Comparison of ENCODE assay signal across 16 cellular contexts in the genomic region with DNA sequence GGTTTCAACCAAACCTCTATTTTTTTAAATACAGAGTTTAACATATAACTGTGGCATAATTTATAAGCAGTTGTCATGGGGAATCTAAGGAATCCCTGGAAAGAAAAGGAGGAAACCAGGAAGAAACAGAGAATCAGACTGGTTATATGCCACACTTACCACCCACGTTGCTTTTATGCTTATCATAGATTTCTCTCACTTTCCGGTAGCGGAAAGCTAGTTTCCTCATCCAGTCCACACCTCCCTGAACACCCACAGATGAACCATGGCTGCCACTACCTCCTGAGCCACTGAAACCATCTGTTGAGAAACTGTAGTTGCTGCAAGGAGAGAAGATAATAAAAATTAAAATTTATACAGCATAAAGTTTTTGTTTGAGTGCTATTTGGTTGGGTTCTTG. TPM values are rescaled to one million over a fixed set of nuclear protein-coding genes. Genes with fewer than 3 reads are reported as not detected.
DNase-seq lines count a peak whose midpoint lies in the region; ATAC-seq and TF ChIP-seq lines count a peak whose summit lies in the region.
"Had no signal": no experiment of that assay in that cellular context is flagged by ENCODE, and none has a peak within 500 bp of the region (broad histone marks: within the 10 kb centered on the region; RNA-seq: fewer than 3 reads in every experiment).

No MANE protein-coding gene starts in this region.

- H3K27ac ChIP-seq in left lung, result peak overlapping the region; percentile 33 to 70
- H3K27ac ChIP-seq: epithelial cell of prostate, pancreas, PC-9 had no signal

- no peak overlapping the region for H3K4me3 Mint-ChIP-seq in activated naive CD8-positive, alpha-beta T cell
- no peak overlapping the region for H3K4me3 Mint-ChIP-seq in WTC11

- H3K4me3 ChIP-seq in left lung, result no peak overlapping the region
- H3K4me3 ChIP-seq: pancreas, PC-9 had no signal

- DNase-seq in stimulated activated CD4-positive, alpha-beta T cell treated with anti-CD3 and anti-CD28 coated beads, Interleukin-12 subunit alpha, Interleukin-12 subunit beta, amount 100 ng/mL, for 4 hours, result peak; percentile 3
- no peak for DNase-seq in stimulated activated CD4-positive, alpha-beta T cell treated with anti-CD3 and anti-CD28 coated beads, Interleukin-2, amount 100 ng/mL, for 48 hours
- DNase-seq in left lung, result no peak
- DNase-seq in WTC11 (ENCODE audit: low spot score), result no peak
- DNase-seq in COR-L47 (lab: John Stamatoyannopoulos, UW), result no peak
- no peak for DNase-seq in HK-2 (ENCODE audit: unreplicated experiment)
- no peak for DNase-seq in NK-92 treated with Interleukin-12 subunit alpha and Interleukin-12 subunit beta, amount 100 ng/mL, for 24 hours (lab: John Stamatoyannopoulos, UW)
- DNase-seq: HCEC 1CT; hypothalamus; mammary epithelial cell; NCI-H446 treated with DMSO at 0.1 percent for 48 hours; pancreas; PC-9; stimulated activated naive CD8-positive, alpha-beta T cell treated with anti-CD3 and anti-CD28 coated beads, Interleukin-15, Interleukin-2, amounts not matched to agents 100 U/mL and 50 U/mL, for 24 hours had no signal

- no peaks in the 10 kb centered on the region for H3K27me3 Mint-ChIP-seq in activated naive CD8-positive, alpha-beta T cell
- H3K27me3 Mint-ChIP-seq in WTC11 (ENCODE audit: low read depth), result no peaks in the 10 kb centered on the region

- CTCF ChIA-PET in WTC11 (lab: Charles Lee), result no interaction called here

- intact Hi-C loops in left lung (cut with DNase I), result no loop called here

- TF ChIP-seq CTCF in left lung (IDR thresholded peaks at IDR 0.05) (no peak), WTC11 (IDR thresholded peaks at IDR 0.05) (no peak)

- H3K9me3 ChIP-seq in left lung, result no peaks in the 10 kb centered on the region
- H3K9me3 ChIP-seq: pancreas had no signal

- no peaks in the 10 kb centered on the region for H3K9me3 Mint-ChIP-seq in activated naive CD8-positive, alpha-beta T cell (ENCODE audit: low read depth)
- H3K9me3 Mint-ChIP-seq in WTC11, result no peaks in the 10 kb centered on the region

- H3K36me3 Mint-ChIP-seq in activated naive CD8-positive, alpha-beta T cell, result peaks cover 20% of the 10 kb centered on the region
- peaks cover 57% of the 10 kb centered on the region for H3K36me3 Mint-ChIP-seq in WTC11

- ATAC-seq in left lung (peak; percentile 36), WTC11 (no peak)
- ATAC-seq: stimulated activated naive CD8-positive, alpha-beta T cell treated with anti-CD3 and anti-CD28 coated beads, Interleukin-15, Interleukin-2, amounts not matched to agents 100 U/mL and 50 U/mL, for 24 hours had no signal

- H3K27ac Mint-ChIP-seq in activated naive CD8-positive, alpha-beta T cell, result peak overlapping the region; percentile 75
- no peak overlapping the region for H3K27ac Mint-ChIP-seq in WTC11

- H3K27me3 ChIP-seq in left lung, result no peaks in the 10 kb centered on the region
- H3K27me3 ChIP-seq: pancreas had no signal

- peaks cover 28% of the 10 kb centered on the region for H3K4me1 Mint-ChIP-seq in activated naive CD8-positive, alpha-beta T cell (ENCODE audit: low read depth)
- no peaks in the 10 kb centered on the region for H3K4me1 Mint-ChIP-seq in WTC11

- POLR2A ChIA-PET in WTC11 (lab: Charles Lee), result no interaction called here

- peaks cover 0 to 33% of the 10 kb centered on the region in 2 donors for H3K4me1 ChIP-seq in left lung
- H3K4me1 ChIP-seq: pancreas had no signal

- H3K36me3 ChIP-seq in left lung, result peaks cover 0 to 80% of the 10 kb centered on the region in 2 donors

TF ChIP-seq in WTC11, 78 proteins besides CTCF, POLR2A, EP300 and RAD21 (continues in another document):
- TF ChIP-seq ZNF532 (CRISPR knock-in tag; IDR thresholded peaks at IDR 0.05; ENCODE audit: borderline replicate concordance) (no peak), PRRX2 (CRISPR knock-in tag; IDR thresholded peaks at IDR 0.05) (no peak), ZNF232 (CRISPR knock-in tag; IDR thresholded peaks at IDR 0.05) (no peak), FOXK1 (CRISPR knock-in tag; IDR thresholded peaks at IDR 0.05) (no peak), CBFB (CRISPR knock-in tag; IDR thresholded peaks at IDR 0.05; ENCODE audit: low read depth) (no peak), ZNF423 (CRISPR knock-in tag; IDR thresholded peaks at IDR 0.05) (no peak), STAT6 (CRISPR knock-in tag; conservative IDR thresholded peaks at IDR 0.05; ENCODE audit: low read depth) (no peak), NR2C2 (CRISPR knock-in tag; IDR thresholded peaks at IDR 0.05) (no peak), TCF7 (CRISPR knock-in tag; IDR thresholded peaks at IDR 0.05; ENCODE audit: low read depth) (no peak), RORB (CRISPR knock-in tag; IDR thresholded peaks at IDR 0.05) (no peak), ESRRA (CRISPR knock-in tag; IDR thresholded peaks at IDR 0.05; ENCODE audit: borderline replicate concordance) (no peak)
- TF ChIP-seq, protein P1, sequence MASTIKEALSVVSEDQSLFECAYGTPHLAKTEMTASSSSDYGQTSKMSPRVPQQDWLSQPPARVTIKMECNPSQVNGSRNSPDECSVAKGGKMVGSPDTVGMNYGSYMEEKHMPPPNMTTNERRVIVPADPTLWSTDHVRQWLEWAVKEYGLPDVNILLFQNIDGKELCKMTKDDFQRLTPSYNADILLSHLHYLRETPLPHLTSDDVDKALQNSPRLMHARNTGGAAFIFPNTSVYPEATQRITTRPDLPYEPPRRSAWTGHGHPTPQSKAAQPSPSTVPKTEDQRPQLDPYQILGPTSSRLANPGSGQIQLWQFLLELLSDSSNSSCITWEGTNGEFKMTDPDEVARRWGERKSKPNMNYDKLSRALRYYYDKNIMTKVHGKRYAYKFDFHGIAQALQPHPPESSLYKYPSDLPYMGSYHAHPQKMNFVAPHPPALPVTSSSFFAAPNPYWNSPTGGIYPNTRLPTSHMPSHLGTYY (CRISPR knock-in tag; IDR thresholded peaks at IDR 0.05), result no peak
- TF ChIP-seq, protein P2, sequence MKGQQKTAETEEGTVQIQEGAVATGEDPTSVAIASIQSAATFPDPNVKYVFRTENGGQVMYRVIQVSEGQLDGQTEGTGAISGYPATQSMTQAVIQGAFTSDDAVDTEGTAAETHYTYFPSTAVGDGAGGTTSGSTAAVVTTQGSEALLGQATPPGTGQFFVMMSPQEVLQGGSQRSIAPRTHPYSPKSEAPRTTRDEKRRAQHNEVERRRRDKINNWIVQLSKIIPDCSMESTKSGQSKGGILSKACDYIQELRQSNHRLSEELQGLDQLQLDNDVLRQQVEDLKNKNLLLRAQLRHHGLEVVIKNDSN (CRISPR knock-in tag; IDR thresholded peaks at IDR 0.05), result no peak
- TF ChIP-seq, protein P3, sequence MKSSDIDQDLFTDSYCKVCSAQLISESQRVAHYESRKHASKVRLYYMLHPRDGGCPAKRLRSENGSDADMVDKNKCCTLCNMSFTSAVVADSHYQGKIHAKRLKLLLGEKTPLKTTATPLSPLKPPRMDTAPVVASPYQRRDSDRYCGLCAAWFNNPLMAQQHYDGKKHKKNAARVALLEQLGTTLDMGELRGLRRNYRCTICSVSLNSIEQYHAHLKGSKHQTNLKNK (CRISPR knock-in tag; IDR thresholded peaks at IDR 0.05), result no peak

RNA-seq across cellular contexts. Expression of gene XKR8, which starts 33.5 kb away (rescaled TPM):
- total RNA-seq in left lung, result 10 to 100 TPM in 1 of 2 donors, 1 to 10 TPM in 1; 8.8 to 10.3 TPM
- total RNA-seq in WTC11 (2021), result 15.0 to 16.4 TPM (median 15.5 TPM) in 3 replicates

RNA-seq across cellular contexts. Expression of gene SMPDL3B, which starts 58.4 kb away (rescaled TPM):
- total RNA-seq in left lung, result 10 to 100 TPM; 14.8 to 15.7 TPM
- 25.9 to 31.6 TPM (median 26.5 TPM) in 3 replicates for total RNA-seq in WTC11 (2021)
